ENCODE assay signal across 16 cellular contexts in the genomic region with DNA sequence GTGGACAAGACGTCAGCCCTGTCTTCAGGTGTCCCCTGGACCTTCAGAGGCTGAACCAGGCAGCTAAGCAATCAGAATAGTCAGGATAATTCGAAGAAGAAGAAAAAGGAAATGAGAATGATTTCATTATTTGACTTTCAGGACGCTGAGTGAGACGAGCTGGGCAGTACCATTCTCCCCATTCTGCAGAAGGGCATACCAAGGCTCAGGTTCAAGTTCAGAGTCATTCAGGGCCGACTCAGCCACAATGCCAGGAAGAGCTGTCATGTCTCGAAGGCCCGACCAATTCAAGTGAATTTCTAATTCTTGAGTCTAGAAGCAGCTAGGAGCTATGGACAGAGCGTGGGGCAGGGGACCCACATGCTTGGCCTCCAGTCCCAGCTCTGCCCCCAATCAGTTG.
"Had no signal": no experiment of that assay in that cellular context is flagged by ENCODE, and none has a peak within 500 bp of the region (broad histone marks: within the 10 kb centered on the region; RNA-seq: fewer than 3 reads in every experiment).

No MANE protein-coding gene starts in this region.

- H3K36me3 Mint-ChIP-seq: natural killer cell treated with Interleukin-12 subunit alpha and Interleukin-12 subunit beta and Interleukin-15 and Interleukin-18, amount 100 ng/mL, for 72 hours had no signal

- H3K4me3 Mint-ChIP-seq: memory B cell; natural killer cell treated with Interleukin-12 subunit alpha and Interleukin-12 subunit beta and Interleukin-15 and Interleukin-18, amount 100 ng/mL, for 72 hours had no signal

- FAIRE-seq: frontal cortex had no signal

- H3K27ac Mint-ChIP-seq: memory B cell had no signal

- DNase-seq: activated effector memory CD4-positive, alpha-beta T cell treated with Interleukin-2 at 50 U/mL for 16 hours; colonic mucosa; effector memory CD4-positive, alpha-beta T cell; islet precursor cell; left lung; psoas muscle; right lobe of liver; stimulated activated CD4-positive, alpha-beta T cell treated with anti-CD3 and anti-CD28 coated beads, Interleukin-1b, Interleukin-23, amount 100 ng/mL, for 48 hours; stimulated activated naive CD8-positive, alpha-beta T cell treated with anti-CD3 and anti-CD28 coated beads, Interleukin-15, Interleukin-2, amounts not matched to agents 100 U/mL and 50 U/mL, for 24 hours had no signal

- H3K4me1 ChIP-seq: colonic mucosa, psoas muscle, right lobe of liver, suprapubic skin had no signal

- ATAC-seq: natural killer cell treated with Interleukin-12 subunit alpha and Interleukin-12 subunit beta and Interleukin-15 and Interleukin-18, amount 100 ng/mL, for 72 hours; psoas muscle; right lobe of liver; stimulated activated naive CD8-positive, alpha-beta T cell treated with anti-CD3 and anti-CD28 coated beads, Interleukin-15, Interleukin-2, amounts not matched to agents 100 U/mL and 50 U/mL, for 24 hours had no signal

- H3K27ac ChIP-seq: colonic mucosa, heart left ventricle, left lung, psoas muscle, right lobe of liver, suprapubic skin, upper lobe of left lung, VCaP had no signal

- H3K36me3 ChIP-seq: colonic mucosa, heart left ventricle, left lung, right lobe of liver, suprapubic skin, upper lobe of left lung had no signal

- H3K9me3 ChIP-seq: colonic mucosa, heart left ventricle, left lung, psoas muscle, right lobe of liver, suprapubic skin, upper lobe of left lung had no signal

- H3K9me3 Mint-ChIP-seq: natural killer cell treated with Interleukin-12 subunit alpha and Interleukin-12 subunit beta and Interleukin-15 and Interleukin-18, amount 100 ng/mL, for 72 hours had no signal

- H3K4me3 ChIP-seq: colonic mucosa, heart left ventricle, left lung, psoas muscle, right lobe of liver, suprapubic skin, upper lobe of left lung had no signal
